Comparison of ENCODE assay signal across 1 cellular context in genomic region chr10:112565434-112566053, GRCh38.
TF ChIP-seq lines count a peak whose summit lies in the region.

No MANE protein-coding gene starts in this region.

TF ChIP-seq in GM23338, 12 proteins besides CTCF, POLR2A, EP300 and RAD21 (continued from another document):
- TF ChIP-seq ZNF462 (CRISPR knock-in tag; IDR thresholded peaks at IDR 0.05) = no peak
- TF ChIP-seq CREB1 (CRISPR knock-in tag; IDR thresholded peaks at IDR 0.05; ENCODE audit: low read depth) = no peak
- TF ChIP-seq ZNF331 (CRISPR knock-in tag; IDR thresholded peaks at IDR 0.05; ENCODE audit: low read depth) = no peak
- no peak for TF ChIP-seq REST (IDR thresholded peaks at IDR 0.05; ENCODE audit: unreplicated experiment)
- no peak for TF ChIP-seq POLR2AphosphoS5 (IDR thresholded peaks at IDR 0.05; ENCODE audit: low read depth)
